ENCODE assay signal across 8 cellular contexts in the genomic region with DNA sequence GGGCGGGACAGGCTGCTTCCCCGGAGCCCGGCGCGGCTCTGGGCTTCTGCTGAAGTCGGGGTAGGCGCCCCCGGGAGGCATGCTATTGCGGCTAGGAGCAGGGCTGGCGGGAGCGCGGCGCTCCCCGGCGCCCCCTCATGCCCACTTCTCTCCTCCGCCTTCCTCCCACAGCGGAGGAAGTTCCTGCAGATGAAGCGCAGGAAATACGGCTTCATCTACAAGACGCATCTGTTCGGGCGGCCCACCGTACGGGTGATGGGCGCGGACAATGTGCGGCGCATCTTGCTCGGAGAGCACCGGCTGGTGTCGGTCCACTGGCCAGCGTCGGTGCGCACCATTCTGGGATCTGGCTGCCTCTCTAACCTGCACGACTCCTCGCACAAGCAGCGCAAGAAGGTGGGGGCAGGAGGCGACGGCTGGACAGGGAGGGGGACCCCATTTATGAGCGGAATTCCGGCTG. TPM values are rescaled to one million over a fixed set of nuclear protein-coding genes. Genes with fewer than 3 reads are reported as not detected.
DNase-seq lines count a peak whose midpoint lies in the region; ATAC-seq and TF ChIP-seq lines count a peak whose summit lies in the region.

No MANE protein-coding gene starts in this region.

- DNase-seq in activated CD8-positive, alpha-beta memory T cell treated with anti-CD3 and anti-CD28 coated beads, Interleukin-2, amount 10 ng/mL, durations not matched to agents 7 days and 5 days: no peak
- DNase-seq in activated CD8-positive, alpha-beta memory T cell treated with anti-CD3 and anti-CD28 coated beads for 24 hours: no peak
- peak; percentile 42 for DNase-seq in SJSA1 (ENCODE audit: low read depth in 1 of 2, low spot score in 2 of 2)
- peak; percentile 45 for DNase-seq in glutamatergic neuron
- DNase-seq in hepatic stellate cell (ENCODE audit: low spot score): no peak

- peaks cover 60% of the 10 kb centered on the region for H3K4me1 ChIP-seq in SJSA1 (replicated peaks)

- no peak overlapping the region for H3K27ac Mint-ChIP-seq in activated CD8-positive, alpha-beta memory T cell treated with anti-CD3 and anti-CD28 coated beads, Interleukin-2, amount 10 ng/mL, durations not matched to agents 7 days and 5 days
- H3K27ac Mint-ChIP-seq in glutamatergic neuron (ENCODE audit: unreplicated experiment): no peak overlapping the region
- peak overlapping the region; percentile 67 for H3K27ac Mint-ChIP-seq in stimulated activated memory B cell treated with anti-CD40 and anti-IgM and Interleukin-4, amounts not matched to agents 10 μg/mL and 1 μg/mL and 100 μg/mL, for 72 hours

- no peak for TF ChIP-seq CTCF in glutamatergic neuron (IDR thresholded peaks at IDR 0.05; ENCODE audit: partially characterized antibody, unreplicated experiment)

- H3K36me3 Mint-ChIP-seq in activated CD8-positive, alpha-beta memory T cell treated with anti-CD3 and anti-CD28 coated beads, Interleukin-2, amount 10 ng/mL, durations not matched to agents 7 days and 5 days: no peaks in the 10 kb centered on the region
- H3K36me3 Mint-ChIP-seq in glutamatergic neuron (ENCODE audit: unreplicated experiment): no peaks in the 10 kb centered on the region
- H3K36me3 Mint-ChIP-seq in stimulated activated memory B cell treated with anti-CD40 and anti-IgM and Interleukin-4, amounts not matched to agents 10 μg/mL and 1 μg/mL and 100 μg/mL, for 72 hours: no peaks in the 10 kb centered on the region

- peak overlapping the region; percentile 41 for H3K4me3 ChIP-seq in SJSA1

- H3K9me3 ChIP-seq in SJSA1 (replicated peaks): no peaks in the 10 kb centered on the region

- H3K27me3 Mint-ChIP-seq in activated CD8-positive, alpha-beta memory T cell treated with anti-CD3 and anti-CD28 coated beads, Interleukin-2, amount 10 ng/mL, durations not matched to agents 7 days and 5 days: peaks cover 85% of the 10 kb centered on the region
- H3K27me3 Mint-ChIP-seq in glutamatergic neuron (ENCODE audit: unreplicated experiment): peaks cover 33% of the 10 kb centered on the region
- H3K27me3 Mint-ChIP-seq in stimulated activated memory B cell treated with anti-CD40 and anti-IgM and Interleukin-4, amounts not matched to agents 10 μg/mL and 1 μg/mL and 100 μg/mL, for 72 hours: peaks cover 69% of the 10 kb centered on the region

- peak; percentile 18 for ATAC-seq in activated CD8-positive, alpha-beta memory T cell treated with anti-CD3 and anti-CD28 coated beads, Interleukin-2, amount 10 ng/mL, durations not matched to agents 7 days and 5 days
- peak; percentile 55 for ATAC-seq in stimulated activated memory B cell treated with anti-CD40 and anti-IgM and Interleukin-4, amounts not matched to agents 10 μg/mL and 1 μg/mL and 100 μg/mL, for 72 hours
- ATAC-seq in GM19328 (IDR thresholded peaks at IDR 0.05; ENCODE audit: unreplicated experiment): no peak
- no peak for ATAC-seq in HG03135 (IDR thresholded peaks at IDR 0.05; ENCODE audit: unreplicated experiment)

- peaks cover 21% of the 10 kb centered on the region for H3K27me3 ChIP-seq in SJSA1 (replicated peaks)

- peak overlapping the region; percentile 59 for H3K4me3 Mint-ChIP-seq in activated CD8-positive, alpha-beta memory T cell treated with anti-CD3 and anti-CD28 coated beads, Interleukin-2, amount 10 ng/mL, durations not matched to agents 7 days and 5 days
- H3K4me3 Mint-ChIP-seq in glutamatergic neuron (ENCODE audit: unreplicated experiment): peak overlapping the region; percentile 90
- H3K4me3 Mint-ChIP-seq in stimulated activated memory B cell treated with anti-CD40 and anti-IgM and Interleukin-4, amounts not matched to agents 10 μg/mL and 1 μg/mL and 100 μg/mL, for 72 hours: peak overlapping the region; percentile 90

- H3K9me3 Mint-ChIP-seq in activated CD8-positive, alpha-beta memory T cell treated with anti-CD3 and anti-CD28 coated beads, Interleukin-2, amount 10 ng/mL, durations not matched to agents 7 days and 5 days (ENCODE audit: low read depth): no peaks in the 10 kb centered on the region
- peaks cover 8% of the 10 kb centered on the region for H3K9me3 Mint-ChIP-seq in glutamatergic neuron (ENCODE audit: unreplicated experiment)
- H3K9me3 Mint-ChIP-seq in stimulated activated memory B cell treated with anti-CD40 and anti-IgM and Interleukin-4, amounts not matched to agents 10 μg/mL and 1 μg/mL and 100 μg/mL, for 72 hours: no peaks in the 10 kb centered on the region

- H3K4me1 Mint-ChIP-seq in activated CD8-positive, alpha-beta memory T cell treated with anti-CD3 and anti-CD28 coated beads, Interleukin-2, amount 10 ng/mL, durations not matched to agents 7 days and 5 days: peaks cover 34% of the 10 kb centered on the region
- peaks cover 4% of the 10 kb centered on the region for H3K4me1 Mint-ChIP-seq in glutamatergic neuron (ENCODE audit: low read depth, unreplicated experiment)
- peaks cover 51% of the 10 kb centered on the region for H3K4me1 Mint-ChIP-seq in stimulated activated memory B cell treated with anti-CD40 and anti-IgM and Interleukin-4, amounts not matched to agents 10 μg/mL and 1 μg/mL and 100 μg/mL, for 72 hours

- CTCF ChIA-PET in activated CD8-positive, alpha-beta memory T cell treated with anti-CD3 and anti-CD28 coated beads, Interleukin-2, amount 10 ng/mL, durations not matched to agents 7 days and 5 days (lab: Charles Lee): interaction anchor here (1.2 kb wide), 1 partner anchor 38 kb away, joined by 4 read pairs; no protein-coding TSS in a partner anchor

- no peak overlapping the region for H3K27ac ChIP-seq in SJSA1

- no peaks in the 10 kb centered on the region for H3K36me3 ChIP-seq in SJSA1

RNA-seq across cellular contexts. Expression of a gene that starts 0.5 kb away (rescaled TPM):
- total RNA-seq in activated CD8-positive, alpha-beta memory T cell treated with anti-CD3 and anti-CD28 coated beads, Interleukin-2, amount 10 ng/mL, durations not matched to agents 7 days and 5 days: not detected
- total RNA-seq in SJSA1 (2014; rRNA removed; shearing (Covaris generic)): 1.2 and 1.7 TPM in 2 replicates
- total RNA-seq in glutamatergic neuron (ENCODE audit: unreplicated experiment): 4.2 TPM

RNA-seq across cellular contexts. Expression of a gene that starts 13.6 kb away (rescaled TPM):
- under 1 TPM; 0.05 to 0.18 TPM for total RNA-seq in activated CD8-positive, alpha-beta memory T cell treated with anti-CD3 and anti-CD28 coated beads, Interleukin-2, amount 10 ng/mL, durations not matched to agents 7 days and 5 days
- not detected in 2 replicates for total RNA-seq in SJSA1 (2014; rRNA removed; shearing (Covaris generic))
- 0.10 TPM for total RNA-seq in glutamatergic neuron (ENCODE audit: unreplicated experiment)

Comparison
In these comparisons a context has a peak if more than half of its experiments do, and no peak if none do; other contexts are left out.
1. ATAC-seq: peak in activated CD8-positive, alpha-beta memory T cell treated with anti-CD3 and anti-CD28 coated beads, Interleukin-2, amount 10 ng/mL, durations not matched to agents 7 days and 5 days (single experiment) and stimulated activated memory B cell treated with anti-CD40 and anti-IgM and Interleukin-4, amounts not matched to agents 10 μg/mL and 1 μg/mL and 100 μg/mL, for 72 hours (single experiment); none in GM19328 (single experiment) and HG03135 (single experiment).
2. DNase-seq: peak in SJSA1 (2 of 2) and glutamatergic neuron (single experiment); none in activated CD8-positive, alpha-beta memory T cell treated with anti-CD3 and anti-CD28 coated beads, Interleukin-2, amount 10 ng/mL, durations not matched to agents 7 days and 5 days (single experiment), activated CD8-positive, alpha-beta memory T cell treated with anti-CD3 and anti-CD28 coated beads for 24 hours (single experiment) and hepatic stellate cell (single experiment).
3. Peak in every context shown above with its lines, with median percentiles within 50 percentile points of each other: H3K4me3 Mint-ChIP-seq.